ENCODE assay signal across 12 cellular contexts in the genomic region with DNA sequence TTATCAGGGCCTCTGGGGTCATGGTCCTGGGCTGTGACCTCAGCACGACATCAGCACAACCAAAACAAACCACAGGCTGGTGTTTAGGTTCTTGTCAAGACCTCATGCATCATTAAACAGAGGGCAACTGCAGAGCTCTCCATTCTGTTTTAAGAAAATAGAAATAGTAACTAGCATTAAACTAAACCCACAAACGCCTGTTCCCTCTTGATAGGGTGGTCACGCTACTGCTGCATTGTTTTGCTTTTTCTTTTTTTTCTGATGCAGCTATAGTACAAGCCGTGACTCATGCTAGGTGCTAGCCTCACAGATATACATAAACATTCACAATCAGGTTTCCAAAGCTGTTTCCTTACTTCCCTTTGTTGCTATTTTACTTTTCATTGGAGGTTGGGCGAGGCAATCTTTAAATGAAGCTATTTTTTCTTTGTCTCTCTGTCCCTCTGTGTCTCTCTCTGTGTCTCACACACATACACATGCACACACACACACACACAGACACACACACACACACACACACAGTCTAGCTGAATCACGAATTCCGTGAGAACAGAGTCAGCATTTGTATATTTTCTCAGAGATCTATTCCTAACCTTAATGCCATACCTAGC.
A peak's percentile ranks its signal among the peaks of the same experiment; 100 is the strongest.
DNase-seq lines count a peak whose midpoint lies in the region; TF ChIP-seq lines count a peak whose summit lies in the region.
"Had no signal": no experiment of that assay in that cellular context is flagged by ENCODE, and none has a peak within 500 bp of the region (broad histone marks: within the 10 kb centered on the region; RNA-seq: fewer than 3 reads in every experiment).

No MANE protein-coding gene starts in this region.

- DNase-seq in HCEC 1CT (peak; percentile 81), adipocyte (ENCODE audit: low read depth) (peak; percentile 42), fibroblast of pulmonary artery (ENCODE audit: low read depth) (peak; percentile 81), retinal pigment epithelial cell (ENCODE audit: low read depth) (peak; percentile 34), NCI-H526 (lab: John Stamatoyannopoulos, UW) (no peak), CD1c-positive myeloid dendritic cell (ENCODE audit: extremely low spot score) (no peak), DMS 273 (lab: John Stamatoyannopoulos, UW; ENCODE audit: unreplicated experiment) (no peak)
- DNase-seq in activated effector memory CD4-positive, alpha-beta T cell treated with Interleukin-2 at 50 U/mL for 16 hours, result no peak
- DNase-seq: effector CD4-positive, alpha-beta T cell; mucosa of descending colon; right cardiac atrium; Right ventricle myocardium superior had no signal

- H3K9ac ChIP-seq in adipocyte (ENCODE audit: low read length), result no peak overlapping the region

- no peaks in the 10 kb centered on the region for H3K36me3 ChIP-seq in adipocyte (ENCODE audit: control insufficient read depth, insufficient read depth, low read length, severe bottlenecking)

- H3K9me3 ChIP-seq in adipocyte (ENCODE audit: control insufficient read depth, low read length), result peaks cover 3% of the 10 kb centered on the region

- H3K4me3 ChIP-seq in adipocyte (ENCODE audit: low read length), result no peak overlapping the region
- H3K4me3 ChIP-seq in fibroblast of pulmonary artery (replicated peaks; ENCODE audit: low read depth, low read length), result no peak overlapping the region
- H3K4me3 ChIP-seq in retinal pigment epithelial cell (ENCODE audit: low read length), result no peak overlapping the region
- H3K4me3 ChIP-seq: mucosa of descending colon had no signal

- H3K4me1 ChIP-seq in adipocyte (ENCODE audit: control insufficient read depth, insufficient read depth, low read length), result no peaks in the 10 kb centered on the region

- no peaks in the 10 kb centered on the region for H3K27me3 ChIP-seq in adipocyte (replicated peaks; ENCODE audit: control insufficient read depth, insufficient read depth, low read length)

- TF ChIP-seq CTCF in fibroblast of pulmonary artery (IDR thresholded peaks at IDR 0.05; ENCODE audit: low read length, missing control alignments) (no peak), retinal pigment epithelial cell (conservative IDR thresholded peaks at IDR 0.05; ENCODE audit: low read depth, low read length) (no peak)

Comparison
In these comparisons a context has a peak if more than half of its experiments do, and no peak if none do; other contexts are left out.
1. DNase-seq: peak in HCEC 1CT (single experiment), adipocyte (single experiment), fibroblast of pulmonary artery (single experiment) and retinal pigment epithelial cell (single experiment); none in activated effector memory CD4-positive, alpha-beta T cell treated with Interleukin-2 at 50 U/mL for 16 hours (single experiment), NCI-H526 (0 of 2), CD1c-positive myeloid dendritic cell (single experiment) and DMS 273 (single experiment).